ENCODE assay signal across 1 cellular context in the genomic region with DNA sequence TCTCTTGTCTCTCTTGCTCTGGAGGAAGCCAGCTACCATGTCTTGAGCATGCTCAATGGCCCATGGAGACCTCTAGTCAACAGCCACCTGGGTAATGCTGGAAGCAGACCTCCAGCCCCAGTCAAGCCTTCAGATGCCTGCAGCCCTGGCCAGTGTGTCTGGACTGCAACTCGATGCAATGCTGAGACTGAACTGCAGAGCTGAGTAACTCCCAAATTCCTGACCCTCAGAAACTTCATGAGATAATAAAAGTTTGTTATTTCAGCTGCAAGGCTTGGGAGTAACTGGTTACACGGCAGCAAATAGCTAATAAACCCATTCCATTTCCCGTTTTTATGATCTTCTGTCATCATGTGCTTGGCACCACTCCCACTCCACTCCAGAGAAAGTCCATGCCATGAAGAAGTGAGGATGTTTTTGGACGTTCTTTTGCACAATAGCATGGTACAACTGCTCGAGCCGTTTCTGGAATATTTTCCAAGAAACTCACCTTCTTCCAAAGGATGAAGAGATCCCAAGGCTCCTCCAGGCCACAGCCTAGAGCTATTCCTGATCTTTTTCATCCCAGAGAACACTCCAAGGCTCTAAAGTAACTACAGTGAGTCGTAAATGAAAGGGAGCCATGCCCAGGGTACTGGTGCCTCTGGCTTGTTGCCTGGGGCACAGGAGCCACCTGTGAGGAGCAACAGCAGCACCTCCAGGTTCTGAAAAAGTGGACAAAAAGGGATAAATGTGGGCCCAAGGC.
TF ChIP-seq lines count a peak whose summit lies in the region.

No MANE protein-coding gene starts in this region.

TF ChIP-seq in IMR-90, 13 proteins besides CTCF, POLR2A, EP300 and RAD21:
- TF ChIP-seq NFE2L2 (IDR thresholded peaks at IDR 0.05; ENCODE audit: low read depth, low read length), result no peak
- no peak for TF ChIP-seq RCOR1 (IDR thresholded peaks at IDR 0.05; ENCODE audit: insufficient replicate concordance, low read length)
- no peak for TF ChIP-seq BHLHE40 (IDR thresholded peaks at IDR 0.05; ENCODE audit: low read depth, low read length)
- TF ChIP-seq FOS (IDR thresholded peaks at IDR 0.05; ENCODE audit: low read depth, low read length), result no peak
- TF ChIP-seq SMC3 (IDR thresholded peaks at IDR 0.05; ENCODE audit: low read depth, low read length), result no peak
- TF ChIP-seq MAFK (IDR thresholded peaks at IDR 0.05; ENCODE audit: low read depth, low read length), result no peak
- TF ChIP-seq MAZ (IDR thresholded peaks at IDR 0.05; ENCODE audit: borderline replicate concordance, low read depth, low read length), result no peak
- no peak for TF ChIP-seq RFX5 (IDR thresholded peaks at IDR 0.05; ENCODE audit: low read depth, low read length)
- TF ChIP-seq USF2 (IDR thresholded peaks at IDR 0.05; ENCODE audit: low read depth, low read length), result no peak
- TF ChIP-seq CHD1 (IDR thresholded peaks at IDR 0.05; ENCODE audit: low read depth, low read length), result no peak
- TF ChIP-seq, protein P1, sequence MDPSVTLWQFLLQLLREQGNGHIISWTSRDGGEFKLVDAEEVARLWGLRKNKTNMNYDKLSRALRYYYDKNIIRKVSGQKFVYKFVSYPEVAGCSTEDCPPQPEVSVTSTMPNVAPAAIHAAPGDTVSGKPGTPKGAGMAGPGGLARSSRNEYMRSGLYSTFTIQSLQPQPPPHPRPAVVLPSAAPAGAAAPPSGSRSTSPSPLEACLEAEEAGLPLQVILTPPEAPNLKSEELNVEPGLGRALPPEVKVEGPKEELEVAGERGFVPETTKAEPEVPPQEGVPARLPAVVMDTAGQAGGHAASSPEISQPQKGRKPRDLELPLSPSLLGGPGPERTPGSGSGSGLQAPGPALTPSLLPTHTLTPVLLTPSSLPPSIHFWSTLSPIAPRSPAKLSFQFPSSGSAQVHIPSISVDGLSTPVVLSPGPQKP (IDR thresholded peaks at IDR 0.05; ENCODE audit: borderline replicate concordance, low read depth, low read length), result no peak
- no peak for TF ChIP-seq CEBPB (IDR thresholded peaks at IDR 0.05; ENCODE audit: low read depth, low read length)
- TF ChIP-seq MXI1 (IDR thresholded peaks at IDR 0.05; ENCODE audit: borderline replicate concordance, low read depth, low read length), result no peak
TF ChIP-seq in IMR-90: peak in this region for 0.
